ENCODE assay signal across 16 cellular contexts in genomic region chr3:72973031-72973723, GRCh38. TPM values are rescaled to one million over a fixed set of nuclear protein-coding genes. Genes with fewer than 3 reads are reported as not detected.
DNase-seq lines count a peak whose midpoint lies in the region; ATAC-seq and TF ChIP-seq lines count a peak whose summit lies in the region.
"Had no signal": no experiment of that assay in that cellular context is flagged by ENCODE, and none has a peak within 500 bp of the region (broad histone marks: within the 10 kb centered on the region; RNA-seq: fewer than 3 reads in every experiment).

No MANE protein-coding gene starts in this region.

- H3K9ac ChIP-seq in OCI-LY3 (ENCODE audit: low read length): peak overlapping the region; percentile 38; the same call in 1 of the 2 replicates
- H3K9ac ChIP-seq in neural progenitor cell: no peak overlapping the region
- H3K9ac ChIP-seq: parathyroid adenoma had no signal

- H3K36me3 Mint-ChIP-seq in neural progenitor cell: no peaks in the 10 kb centered on the region
- no peaks in the 10 kb centered on the region for H3K36me3 Mint-ChIP-seq in activated CD8-positive, alpha-beta T cell treated with anti-CD3 and anti-CD28 coated beads, Interleukin-2, amount 10 ng/mL, durations not matched to agents 7 days and 5 days (ENCODE audit: low read depth)
- H3K36me3 Mint-ChIP-seq: activated naive CD4-positive, alpha-beta T cell treated with anti-CD3 and anti-CD28 coated beads, Interleukin-2, amount 50 U/mL, for 24 hours had no signal

- H3K4me3 ChIP-seq in OCI-LY3 (ENCODE audit: low read length) (peak overlapping the region; percentile 45; the same call in 1 of the 2 replicates), neural progenitor cell (no peak overlapping the region), dorsolateral prefrontal cortex (no peak overlapping the region)
- H3K4me3 ChIP-seq: suprapubic skin had no signal

- H3K36me3 ChIP-seq in OCI-LY3 (replicated peaks; ENCODE audit: low read depth, low read length): no peaks in the 10 kb centered on the region
- no peaks in the 10 kb centered on the region for H3K36me3 ChIP-seq in neural progenitor cell
- H3K36me3 ChIP-seq: suprapubic skin had no signal

- no peaks in the 10 kb centered on the region for H4K20me1 ChIP-seq in OCI-LY3 (ENCODE audit: insufficient read depth, low read length)
- H4K20me1 ChIP-seq in neural progenitor cell (ENCODE audit: low read depth): no peaks in the 10 kb centered on the region

- CTCF ChIA-PET in activated CD8-positive, alpha-beta T cell treated with anti-CD3 and anti-CD28 coated beads, Interleukin-2, amount 10 ng/mL, durations not matched to agents 7 days and 5 days (lab: Charles Lee): interaction anchor here (0.8 kb wide), 1 partner anchor 117 kb away, joined by 3 read pairs; no protein-coding TSS in a partner anchor

- peaks cover 5% of the 10 kb centered on the region for H3K9me3 Mint-ChIP-seq in neural progenitor cell
- no peaks in the 10 kb centered on the region for H3K9me3 Mint-ChIP-seq in activated CD8-positive, alpha-beta T cell treated with anti-CD3 and anti-CD28 coated beads, Interleukin-2, amount 10 ng/mL, durations not matched to agents 7 days and 5 days (ENCODE audit: insufficient read depth)
- H3K9me3 Mint-ChIP-seq: activated naive CD4-positive, alpha-beta T cell treated with anti-CD3 and anti-CD28 coated beads, Interleukin-2, amount 50 U/mL, for 24 hours had no signal

- H3K79me2 ChIP-seq in OCI-LY3 (ENCODE audit: low read length) (no peaks in the 10 kb centered on the region), neural progenitor cell (ENCODE audit: low read depth) (no peaks in the 10 kb centered on the region)
- H3K79me2 ChIP-seq: parathyroid adenoma had no signal

- no peaks in the 10 kb centered on the region for H3K9me3 ChIP-seq in OCI-LY3 (ENCODE audit: insufficient read depth, low read length)
- H3K9me3 ChIP-seq in neural progenitor cell (ENCODE audit: low read depth): no peaks in the 10 kb centered on the region
- H3K9me3 ChIP-seq: suprapubic skin had no signal

- H3K4me1 ChIP-seq in OCI-LY3 (ENCODE audit: low read length) (peaks cover 60% of the 10 kb centered on the region), foreskin keratinocyte (peaks cover 28% of the 10 kb centered on the region), neural progenitor cell (peaks cover 7% of the 10 kb centered on the region)
- H3K4me1 ChIP-seq: parathyroid adenoma, suprapubic skin had no signal

- no peak overlapping the region; the same call in 1 of the 2 replicates for H3K27ac ChIP-seq in OCI-LY3 (ENCODE audit: low read length)
- peak overlapping the region; percentile 34 for H3K27ac ChIP-seq in foreskin keratinocyte
- no peak overlapping the region for H3K27ac ChIP-seq in neural progenitor cell
- H3K27ac ChIP-seq in dorsolateral prefrontal cortex: no peak overlapping the region
- H3K27ac ChIP-seq: parathyroid adenoma, suprapubic skin had no signal

- no peak overlapping the region for H3K4me3 Mint-ChIP-seq in neural progenitor cell
- no peak overlapping the region for H3K4me3 Mint-ChIP-seq in activated CD8-positive, alpha-beta T cell treated with anti-CD3 and anti-CD28 coated beads, Interleukin-2, amount 10 ng/mL, durations not matched to agents 7 days and 5 days
- H3K4me3 Mint-ChIP-seq: activated CD8-positive, alpha-beta memory T cell treated with anti-CD3 and anti-CD28 coated beads, Interleukin-2, amount 10 ng/mL, durations not matched to agents 7 days and 5 days; activated naive CD4-positive, alpha-beta T cell treated with anti-CD3 and anti-CD28 coated beads, Interleukin-2, amount 50 U/mL, for 24 hours had no signal

- H3K4me2 ChIP-seq in OCI-LY3 (ENCODE audit: low read length) (peak overlapping the region; percentile 71), neural progenitor cell (no peak overlapping the region)

- no peak overlapping the region for H3K27ac Mint-ChIP-seq in neural progenitor cell
- no peak overlapping the region for H3K27ac Mint-ChIP-seq in activated CD8-positive, alpha-beta T cell treated with anti-CD3 and anti-CD28 coated beads, Interleukin-2, amount 10 ng/mL, durations not matched to agents 7 days and 5 days
- H3K27ac Mint-ChIP-seq: activated CD8-positive, alpha-beta memory T cell treated with anti-CD3 and anti-CD28 coated beads, Interleukin-2, amount 10 ng/mL, durations not matched to agents 7 days and 5 days; activated naive CD4-positive, alpha-beta T cell treated with anti-CD3 and anti-CD28 coated beads, Interleukin-2, amount 50 U/mL, for 24 hours had no signal

- POLR2A ChIA-PET in activated CD8-positive, alpha-beta T cell treated with anti-CD3 and anti-CD28 coated beads, Interleukin-2, amount 10 ng/mL, durations not matched to agents 7 days and 5 days (lab: Charles Lee): no interaction called here

- intact Hi-C loops in dorsolateral prefrontal cortex (cut with DNase I): no loop called here

- DNase-seq in Daoy (ENCODE audit: low read depth) (peak; percentile 67), foreskin keratinocyte (peak; percentile 55 to 83), neural progenitor cell (ENCODE audit: low spot score) (no peak), NCI-H2029 (lab: John Stamatoyannopoulos, UW) (no peak), dorsolateral prefrontal cortex (no peak)
- no peak for DNase-seq in activated CD8-positive, alpha-beta T cell treated with anti-CD3 and anti-CD28 coated beads, Interleukin-2, amount 10 ng/mL, durations not matched to agents 7 days and 5 days
- DNase-seq in effector CD8-positive, alpha-beta T cell (lab: John Stamatoyannopoulos, UW): no peak
- DNase-seq: activated CD8-positive, alpha-beta memory T cell treated with anti-CD3 and anti-CD28 coated beads, Interleukin-2, amount 10 ng/mL, durations not matched to agents 7 days and 5 days; midbrain; NCI-H1105; NCI-H2227 treated with DMSO at 0.1 percent for 48 hours; stimulated activated CD4-positive, alpha-beta T cell treated with anti-CD3 and anti-CD28 coated beads, Interleukin-15, amount 100 ng/mL, for 24 hours had no signal

- H2AFZ ChIP-seq in OCI-LY3 (ENCODE audit: low read depth, low read length): peak overlapping the region; percentile 42; the same call in 1 of the 2 replicates
- H2AFZ ChIP-seq in neural progenitor cell (replicated peaks): peak overlapping the region; percentile 6
- H2AFZ ChIP-seq: parathyroid adenoma had no signal

- no peaks in the 10 kb centered on the region for H3K27me3 Mint-ChIP-seq in neural progenitor cell (ENCODE audit: insufficient read depth, low read depth)
- no peaks in the 10 kb centered on the region for H3K27me3 Mint-ChIP-seq in activated CD8-positive, alpha-beta T cell treated with anti-CD3 and anti-CD28 coated beads, Interleukin-2, amount 10 ng/mL, durations not matched to agents 7 days and 5 days (ENCODE audit: low read depth)
- H3K27me3 Mint-ChIP-seq: activated naive CD4-positive, alpha-beta T cell treated with anti-CD3 and anti-CD28 coated beads, Interleukin-2, amount 50 U/mL, for 24 hours had no signal

- H3F3A ChIP-seq in neural progenitor cell (ENCODE audit: low read depth): no peaks in the 10 kb centered on the region

- TF ChIP-seq CTCF in OCI-LY3 (IDR thresholded peaks at IDR 0.05; ENCODE audit: low read depth, low read length) (no peak), foreskin keratinocyte (conservative IDR thresholded peaks at IDR 0.05) (peak; percentile 14), neural progenitor cell (IDR thresholded peaks at IDR 0.05) (no peak), dorsolateral prefrontal cortex (IDR thresholded peaks at IDR 0.05 in 54 of 56, conservative IDR thresholded peaks at IDR 0.05 in 2 of 56; ENCODE audit: low read depth in 1 of 56, partially characterized antibody in 56 of 56) (no peak)

- H3K27me3 ChIP-seq in OCI-LY3 (ENCODE audit: low read depth, low read length): no peaks in the 10 kb centered on the region
- no peaks in the 10 kb centered on the region for H3K27me3 ChIP-seq in foreskin keratinocyte
- no peaks in the 10 kb centered on the region for H3K27me3 ChIP-seq in neural progenitor cell
- no peaks in the 10 kb centered on the region for H3K27me3 ChIP-seq in dorsolateral prefrontal cortex
- H3K27me3 ChIP-seq: suprapubic skin had no signal

- H3K4me1 Mint-ChIP-seq in neural progenitor cell: peaks cover 7% of the 10 kb centered on the region
- H3K4me1 Mint-ChIP-seq in activated CD8-positive, alpha-beta T cell treated with anti-CD3 and anti-CD28 coated beads, Interleukin-2, amount 10 ng/mL, durations not matched to agents 7 days and 5 days (ENCODE audit: low read depth): peaks cover 6% of the 10 kb centered on the region

- peak; percentile 86 for ATAC-seq in foreskin keratinocyte
- no peak for ATAC-seq in activated CD8-positive, alpha-beta T cell treated with anti-CD3 and anti-CD28 coated beads, Interleukin-2, amount 10 ng/mL, durations not matched to agents 7 days and 5 days
- ATAC-seq: activated CD8-positive, alpha-beta memory T cell treated with anti-CD3 and anti-CD28 coated beads, Interleukin-2, amount 10 ng/mL, durations not matched to agents 7 days and 5 days had no signal

RNA-seq across cellular contexts. Expression of gene PPP4R2, which starts 23.4 kb away (rescaled TPM):
- 43.6 and 49.1 TPM in 2 replicates for total RNA-seq in Daoy (2014; rRNA removed; shearing (Covaris generic))
- total RNA-seq in foreskin keratinocyte: 47.3 and 48.6 TPM in 2 replicates
- polyA plus RNA-seq in foreskin keratinocyte: 11.5 and 13.1 TPM in 2 replicates
- 89.2 and 143 TPM in 2 replicates for total RNA-seq in neural progenitor cell (ENCODE audit: low replicate concordance)
- total RNA-seq in activated CD8-positive, alpha-beta T cell treated with anti-CD3 and anti-CD28 coated beads, Interleukin-2, amount 10 ng/mL, durations not matched to agents 7 days and 5 days: 10 to 100 TPM; 80.0 to 80.9 TPM
- total RNA-seq in dorsolateral prefrontal cortex: 100 to 1,000 TPM in 7 of 120 experiments, 10 to 100 TPM in 113; 50.2 to 118 (median 78.2) TPM

Comparison
In these comparisons a context has a peak if more than half of its experiments do, and no peak if none do; other contexts are left out.
1. DNase-seq: peak in Daoy (single experiment) and foreskin keratinocyte (2 of 2); none in neural progenitor cell (single experiment), activated CD8-positive, alpha-beta T cell treated with anti-CD3 and anti-CD28 coated beads, Interleukin-2, amount 10 ng/mL, durations not matched to agents 7 days and 5 days (single experiment), effector CD8-positive, alpha-beta T cell (single experiment), NCI-H2029 (single experiment) and dorsolateral prefrontal cortex (0 of 10).